In the genomic region with DNA sequence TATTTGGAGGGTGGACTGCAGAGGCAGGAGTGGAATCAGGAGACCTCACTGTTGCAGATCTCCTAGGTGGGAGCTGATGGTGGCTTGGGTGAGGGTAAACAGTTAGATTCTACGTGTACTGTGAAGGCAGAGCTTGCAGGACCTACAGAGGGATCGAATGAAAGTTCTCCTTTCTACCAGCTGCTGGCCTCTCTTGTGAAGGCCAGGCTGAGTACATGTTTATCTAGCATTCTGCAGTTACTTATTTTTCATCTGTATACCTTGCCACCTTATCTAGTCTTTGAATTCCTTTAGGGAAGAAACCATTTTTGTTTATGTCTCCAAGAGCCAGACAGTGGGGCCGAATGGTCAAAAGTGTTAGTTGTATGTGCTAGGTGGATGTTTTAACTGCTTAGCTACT, we compare ENCODE assay signal across 15 cellular contexts. TPM values are rescaled to one million over a fixed set of nuclear protein-coding genes. Genes with fewer than 3 reads are reported as not detected.
DNase-seq lines count a peak whose midpoint lies in the region; ATAC-seq and TF ChIP-seq lines count a peak whose summit lies in the region.
"Had no signal": no experiment of that assay in that cellular context is flagged by ENCODE, and none has a peak within 500 bp of the region (broad histone marks: within the 10 kb centered on the region; RNA-seq: fewer than 3 reads in every experiment).

No MANE protein-coding gene starts in this region.

- no peaks in the 10 kb centered on the region for H3K27me3 Mint-ChIP-seq in activated CD4-positive, alpha-beta T cell treated with anti-CD3 and anti-CD28 coated beads, Interleukin-2, amount 10 ng/mL, durations not matched to agents 7 days and 5 days
- H3K27me3 Mint-ChIP-seq in HFFc6 (ENCODE audit: insufficient read depth), result peaks cover 3% of the 10 kb centered on the region; the same call in 1 of the 2 replicates
- H3K27me3 Mint-ChIP-seq in activated T-helper 17 cell treated with anti-CD3 and anti-CD28 coated beads, Interleukin-2, amount 50 U/mL, for 72 hours, result no peaks in the 10 kb centered on the region
- H3K27me3 Mint-ChIP-seq in nephron (ENCODE audit: low read depth), result peaks cover 3% of the 10 kb centered on the region

- no peak for ATAC-seq in activated T-helper 17 cell treated with anti-CD3 and anti-CD28 coated beads, Interleukin-2, amount 50 U/mL, for 72 hours (replicated peaks)
- ATAC-seq in HG02763 (IDR thresholded peaks at IDR 0.05; ENCODE audit: unreplicated experiment), result no peak
- no peak for ATAC-seq in HG02678 (IDR thresholded peaks at IDR 0.05; ENCODE audit: unreplicated experiment)

- H3K4me1 Mint-ChIP-seq in activated CD4-positive, alpha-beta T cell treated with anti-CD3 and anti-CD28 coated beads, Interleukin-2, amount 10 ng/mL, durations not matched to agents 7 days and 5 days, result peaks cover 50% of the 10 kb centered on the region
- H3K4me1 Mint-ChIP-seq in HFFc6 (ENCODE audit: low read depth) (peaks cover 40% of the 10 kb centered on the region), nephron (peaks cover 27% of the 10 kb centered on the region)
- peaks cover 33% of the 10 kb centered on the region for H3K4me1 Mint-ChIP-seq in activated T-helper 17 cell treated with anti-CD3 and anti-CD28 coated beads, Interleukin-2, amount 50 U/mL, for 72 hours

- DNase-seq in activated CD4-positive, alpha-beta T cell treated with anti-CD3 and anti-CD28 coated beads, Interleukin-2, amount 10 ng/mL, durations not matched to agents 7 days and 5 days, result no peak
- DNase-seq in activated CD4-positive, alpha-beta T cell treated with anti-CD3 and anti-CD28 coated beads, Interleukin-2, amount 50 U/mL, for 48 hours, result no peak
- DNase-seq in HFFc6 (no peak), NCI-H2196 (lab: John Stamatoyannopoulos, UW; ENCODE audit: unreplicated experiment) (no peak)
- DNase-seq: activated effector memory CD4-positive, alpha-beta T cell treated with anti-CD3 and anti-CD28 coated beads, Interleukin-2, amount 50 U/mL, for 16 hours; DMS 273 treated with DMSO at 0.1 percent for 48 hours; GDM1; hippocampal formation; islet precursor cell; NCI-H748 treated with DMSO at 0.1 percent for 48 hours; stimulated activated CD4-positive, alpha-beta T cell treated with anti-CD3 and anti-CD28 coated beads, Interleukin-12 subunit alpha, Interleukin-12 subunit beta, amount 100 ng/mL, for 4 hours had no signal

- CTCF ChIA-PET in activated CD4-positive, alpha-beta T cell treated with anti-CD3 and anti-CD28 coated beads, Interleukin-2, amount 10 ng/mL, durations not matched to agents 7 days and 5 days (lab: Charles Lee), result interaction anchor here (0.9 to 3.2 kb wide), 3 partner anchors 19 to 41 kb away, joined by 3 to 18 read pairs (median 3); no protein-coding TSS in a partner anchor

- H3K4me3 Mint-ChIP-seq in activated CD4-positive, alpha-beta T cell treated with anti-CD3 and anti-CD28 coated beads, Interleukin-2, amount 10 ng/mL, durations not matched to agents 7 days and 5 days, result no peak overlapping the region
- H3K4me3 Mint-ChIP-seq in HFFc6, result no peak overlapping the region
- peak overlapping the region; percentile 68 for H3K4me3 Mint-ChIP-seq in activated T-helper 17 cell treated with anti-CD3 and anti-CD28 coated beads, Interleukin-2, amount 50 U/mL, for 72 hours
- H3K4me3 Mint-ChIP-seq in nephron, result no peak overlapping the region

- POLR2A ChIA-PET in activated CD4-positive, alpha-beta T cell treated with anti-CD3 and anti-CD28 coated beads, Interleukin-2, amount 10 ng/mL, durations not matched to agents 7 days and 5 days (lab: Charles Lee), result no interaction called here

- TF ChIP-seq CTCF in HFFc6 (IDR thresholded peaks at IDR 0.05) (no peak), nephron (IDR thresholded peaks at IDR 0.05; ENCODE audit: unreplicated experiment in 3 of 3) (no peak)

- no peaks in the 10 kb centered on the region for H3K9me3 Mint-ChIP-seq in activated CD4-positive, alpha-beta T cell treated with anti-CD3 and anti-CD28 coated beads, Interleukin-2, amount 10 ng/mL, durations not matched to agents 7 days and 5 days
- no peaks in the 10 kb centered on the region for H3K9me3 Mint-ChIP-seq in HFFc6
- no peaks in the 10 kb centered on the region for H3K9me3 Mint-ChIP-seq in activated T-helper 17 cell treated with anti-CD3 and anti-CD28 coated beads, Interleukin-2, amount 50 U/mL, for 72 hours
- H3K9me3 Mint-ChIP-seq in nephron, result no peaks in the 10 kb centered on the region

- peak overlapping the region; percentile 59 for H3K27ac Mint-ChIP-seq in activated CD4-positive, alpha-beta T cell treated with anti-CD3 and anti-CD28 coated beads, Interleukin-2, amount 10 ng/mL, durations not matched to agents 7 days and 5 days
- H3K27ac Mint-ChIP-seq in HFFc6 (peak overlapping the region; percentile 79; the same call in 1 of the 2 replicates), nephron (peak overlapping the region in 2 of 3 experiments; percentile 75 to 76)
- peak overlapping the region; percentile 86 for H3K27ac Mint-ChIP-seq in activated T-helper 17 cell treated with anti-CD3 and anti-CD28 coated beads, Interleukin-2, amount 50 U/mL, for 72 hours

- H3K36me3 Mint-ChIP-seq in activated CD4-positive, alpha-beta T cell treated with anti-CD3 and anti-CD28 coated beads, Interleukin-2, amount 10 ng/mL, durations not matched to agents 7 days and 5 days (ENCODE audit: low read depth), result peaks cover 35% of the 10 kb centered on the region
- peaks cover 4% of the 10 kb centered on the region for H3K36me3 Mint-ChIP-seq in HFFc6 (ENCODE audit: low read depth)
- H3K36me3 Mint-ChIP-seq in activated T-helper 17 cell treated with anti-CD3 and anti-CD28 coated beads, Interleukin-2, amount 50 U/mL, for 72 hours (ENCODE audit: low read depth), result peaks cover 64% of the 10 kb centered on the region
- H3K36me3 Mint-ChIP-seq in nephron (ENCODE audit: low read depth), result no peaks in the 10 kb centered on the region

RNA-seq across cellular contexts. Expression of gene PTTG1, which starts 57.6 kb away (rescaled TPM):
- 100 to 1,000 TPM; 160 to 189 TPM for total RNA-seq in activated CD4-positive, alpha-beta T cell treated with anti-CD3 and anti-CD28 coated beads, Interleukin-2, amount 10 ng/mL, durations not matched to agents 7 days and 5 days
- 100 to 1,000 TPM in 5 of 6 experiments, 10 to 100 TPM in 1; 83.4 to 213 (median 194) TPM for total RNA-seq in HFFc6 (2021; fragmentation: NEBNext Ultra II Directional; extraction: Animal tissue kit (Norgen Biotek cat#: 25700))
- total RNA-seq in activated T-helper 17 cell treated with anti-CD3 and anti-CD28 coated beads, Interleukin-2, amount 50 U/mL, for 72 hours, result 100 to 1,000 TPM; 172 to 221 TPM
